8 cellular contexts compared by ENCODE assay signal in the genomic region with DNA sequence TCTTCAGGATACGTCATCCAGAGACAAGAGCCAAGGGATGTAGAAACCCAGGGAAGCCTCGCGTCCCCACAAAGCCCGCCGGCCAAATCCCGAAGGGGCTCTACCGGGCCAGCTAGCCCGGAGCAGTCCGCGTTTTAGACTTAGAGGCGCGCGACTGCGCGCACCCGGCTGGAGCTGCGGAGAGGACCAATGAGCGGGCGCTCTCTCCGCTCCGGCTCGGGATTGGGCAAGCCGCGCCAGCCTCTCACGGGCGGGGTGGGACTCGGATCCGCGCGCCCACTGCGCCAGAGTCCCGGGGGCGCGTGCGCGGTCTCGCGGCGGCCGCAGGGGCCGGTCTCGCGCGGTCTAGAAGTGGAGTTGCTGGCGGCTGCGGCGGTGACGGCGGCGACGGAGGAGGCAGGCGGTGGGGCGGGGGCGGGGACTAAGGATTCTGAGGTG. TPM values are rescaled to one million over a fixed set of nuclear protein-coding genes. Genes with fewer than 3 reads are reported as not detected.
DNase-seq lines count a peak whose midpoint lies in the region; ATAC-seq and TF ChIP-seq lines count a peak whose summit lies in the region.

No MANE protein-coding gene starts in this region.

- ATAC-seq in CD4-positive, CD25-positive, alpha-beta regulatory T cell (ENCODE audit: low read depth in 2 of 2), result peak; percentile 96
- ATAC-seq in GM19397 (IDR thresholded peaks at IDR 0.05; ENCODE audit: unreplicated experiment), result peak; percentile 91
- ATAC-seq in HG03565 (IDR thresholded peaks at IDR 0.05; ENCODE audit: unreplicated experiment), result peak; percentile 86
- peak; percentile 97 to 99 for ATAC-seq in lower lobe of right lung

- peaks cover 16 to 28% (median 22%) of the 10 kb centered on the region in 4 donors for H3K4me1 Mint-ChIP-seq in CD4-positive, CD25-positive, alpha-beta regulatory T cell
- H3K4me1 Mint-ChIP-seq in activated CD4-positive, alpha-beta memory T cell treated with anti-CD3 and anti-CD28 coated beads, Interleukin-2, amount 10 ng/mL, durations not matched to agents 7 days and 5 days, result peaks cover 22% of the 10 kb centered on the region

- H3K36me3 ChIP-seq in CD4-positive, CD25-positive, alpha-beta regulatory T cell (ENCODE audit: control insufficient read depth, insufficient read depth, low read length), result no peaks in the 10 kb centered on the region
- no peaks in the 10 kb centered on the region for H3K36me3 ChIP-seq in lower lobe of right lung

- intact Hi-C loops in lower lobe of right lung (cut with DNase I), result no loop called here

- H3K4me3 Mint-ChIP-seq in CD4-positive, CD25-positive, alpha-beta regulatory T cell, result peak overlapping the region; percentile 91 to 100 (median 94)
- H3K4me3 Mint-ChIP-seq in activated CD4-positive, alpha-beta memory T cell treated with anti-CD3 and anti-CD28 coated beads, Interleukin-2, amount 10 ng/mL, durations not matched to agents 7 days and 5 days, result peak overlapping the region; percentile 85

- DNase-seq in CD4-positive, CD25-positive, alpha-beta regulatory T cell, result peak; percentile 87 to 96 (median 89)
- DNase-seq in NCI-H748 treated with DMSO at 0.1 percent for 48 hours (lab: John Stamatoyannopoulos, UW) (peak; percentile 80), ecto neural progenitor cell (ENCODE audit: low spot score) (peak; percentile 98), lower lobe of right lung (peak; percentile 98)
- peak; percentile 95 for DNase-seq in activated CD4-positive, alpha-beta memory T cell treated with anti-CD3 and anti-CD28 coated beads, Interleukin-2, amount 10 ng/mL, durations not matched to agents 7 days and 5 days
- DNase-seq in stimulated activated CD4-positive, alpha-beta T cell treated with anti-CD3 and anti-CD28 coated beads, TNF-alpha, amount 100 ng/mL, for 1 hour (ENCODE audit: low read depth in 3 of 3, low spot score in 1 of 3), result peak; percentile 71 to 81 (median 79)

- H3K36me3 Mint-ChIP-seq in CD4-positive, CD25-positive, alpha-beta regulatory T cell, result no peaks in the 10 kb centered on the region
- H3K36me3 Mint-ChIP-seq in activated CD4-positive, alpha-beta memory T cell treated with anti-CD3 and anti-CD28 coated beads, Interleukin-2, amount 10 ng/mL, durations not matched to agents 7 days and 5 days (ENCODE audit: low read depth), result no peaks in the 10 kb centered on the region

- peaks cover 24% of the 10 kb centered on the region for H3K27me3 Mint-ChIP-seq in CD4-positive, CD25-positive, alpha-beta regulatory T cell
- H3K27me3 Mint-ChIP-seq in activated CD4-positive, alpha-beta memory T cell treated with anti-CD3 and anti-CD28 coated beads, Interleukin-2, amount 10 ng/mL, durations not matched to agents 7 days and 5 days, result peaks cover 17% of the 10 kb centered on the region

- H3K4me3 ChIP-seq in CD4-positive, CD25-positive, alpha-beta regulatory T cell (ENCODE audit: low read depth, low read length), result peak overlapping the region; percentile 89
- H3K4me3 ChIP-seq in lower lobe of right lung, result peak overlapping the region; percentile 88

- peaks cover 15% of the 10 kb centered on the region for H3K4me1 ChIP-seq in CD4-positive, CD25-positive, alpha-beta regulatory T cell (ENCODE audit: control insufficient read depth, insufficient read depth, low read length, poor library complexity, severe bottlenecking)
- peaks cover 9% of the 10 kb centered on the region for H3K4me1 ChIP-seq in lower lobe of right lung

- H3K27ac Mint-ChIP-seq in CD4-positive, CD25-positive, alpha-beta regulatory T cell, result peak overlapping the region; percentile 14 to 86 (median 78)
- peak overlapping the region; percentile 68 for H3K27ac Mint-ChIP-seq in activated CD4-positive, alpha-beta memory T cell treated with anti-CD3 and anti-CD28 coated beads, Interleukin-2, amount 10 ng/mL, durations not matched to agents 7 days and 5 days

- no peak for TF ChIP-seq CTCF in lower lobe of right lung (IDR thresholded peaks at IDR 0.05)

- no peaks in the 10 kb centered on the region for H3K9me3 ChIP-seq in CD4-positive, CD25-positive, alpha-beta regulatory T cell (ENCODE audit: control insufficient read depth in 2 of 2, low read length in 2 of 2)
- no peaks in the 10 kb centered on the region for H3K9me3 ChIP-seq in lower lobe of right lung

- H3K27ac ChIP-seq in CD4-positive, CD25-positive, alpha-beta regulatory T cell (ENCODE audit: insufficient read depth, low read length, poor library complexity, severe bottlenecking), result peak overlapping the region; percentile 60
- H3K27ac ChIP-seq in lower lobe of right lung, result peak overlapping the region; percentile 97

- CTCF ChIA-PET in activated CD4-positive, alpha-beta memory T cell treated with anti-CD3 and anti-CD28 coated beads, Interleukin-2, amount 10 ng/mL, durations not matched to agents 7 days and 5 days (lab: Charles Lee), result interaction anchor here (1.0 to 1.5 kb wide), 2 partner anchors 45 to 119 kb away, joined by 4 to 6 read pairs; a partner anchor contains a TSS

- H3K27me3 ChIP-seq in CD4-positive, CD25-positive, alpha-beta regulatory T cell (ENCODE audit: control insufficient read depth, insufficient read depth, low read length), result no peaks in the 10 kb centered on the region
- no peaks in the 10 kb centered on the region for H3K27me3 ChIP-seq in lower lobe of right lung (ENCODE audit: low read depth)

- peaks cover 0 to 1% (median 0%) of the 10 kb centered on the region in 7 donors for H3K9me3 Mint-ChIP-seq in CD4-positive, CD25-positive, alpha-beta regulatory T cell
- no peaks in the 10 kb centered on the region for H3K9me3 Mint-ChIP-seq in activated CD4-positive, alpha-beta memory T cell treated with anti-CD3 and anti-CD28 coated beads, Interleukin-2, amount 10 ng/mL, durations not matched to agents 7 days and 5 days

- POLR2A ChIA-PET in activated CD4-positive, alpha-beta memory T cell treated with anti-CD3 and anti-CD28 coated beads, Interleukin-2, amount 10 ng/mL, durations not matched to agents 7 days and 5 days (lab: Charles Lee), result interaction anchor here (0.7 kb wide), 1 partner anchor 8 kb away, joined by 3 read pairs; no protein-coding TSS in a partner anchor

RNA-seq across cellular contexts. Expression of a gene that starts 0.2 kb away (rescaled TPM):
- total RNA-seq in CD4-positive, CD25-positive, alpha-beta regulatory T cell, result 9.0 TPM
- 1 to 10 TPM; 1.4 to 2.2 (median 1.6) TPM for polyA plus RNA-seq in CD4-positive, CD25-positive, alpha-beta regulatory T cell
- 1 to 10 TPM; 6.5 to 7.0 TPM for total RNA-seq in activated CD4-positive, alpha-beta memory T cell treated with anti-CD3 and anti-CD28 coated beads, Interleukin-2, amount 10 ng/mL, durations not matched to agents 7 days and 5 days
- 29.1 TPM for total RNA-seq in lower lobe of right lung

RNA-seq across cellular contexts. Expression of a gene that starts 51.8 kb away (rescaled TPM):
- not detected for total RNA-seq in CD4-positive, CD25-positive, alpha-beta regulatory T cell
- not detected for polyA plus RNA-seq in CD4-positive, CD25-positive, alpha-beta regulatory T cell
- not detected for total RNA-seq in activated CD4-positive, alpha-beta memory T cell treated with anti-CD3 and anti-CD28 coated beads, Interleukin-2, amount 10 ng/mL, durations not matched to agents 7 days and 5 days
- total RNA-seq in lower lobe of right lung, result 0.32 TPM

Comparison
In these comparisons a context has a peak if more than half of its experiments do, and no peak if none do; other contexts are left out.
1. Peak in every context shown above with its lines: DNase-seq, ATAC-seq, H3K4me3 ChIP-seq and H3K27ac ChIP-seq.